8 cellular contexts compared by ENCODE assay signal in the genomic region with DNA sequence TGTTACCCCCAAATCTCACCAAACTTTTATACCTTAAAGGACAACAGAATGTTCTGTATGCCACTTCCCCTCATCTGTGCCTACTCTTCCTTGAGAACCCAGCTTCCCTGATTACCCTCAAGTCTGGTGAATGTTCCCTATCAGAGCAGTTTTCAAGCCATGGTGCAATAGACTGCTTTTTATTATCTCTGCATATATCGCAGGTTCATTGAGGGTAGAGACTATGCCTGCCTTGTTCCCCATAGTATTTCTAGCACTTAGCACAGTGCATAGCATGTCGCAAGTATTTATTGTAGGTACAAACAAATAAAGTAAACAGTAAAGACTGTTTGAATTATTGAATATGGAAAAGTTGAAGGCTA.
DNase-seq lines count a peak whose midpoint lies in the region; ATAC-seq lines count a peak whose summit lies in the region.

No MANE protein-coding gene starts in this region.

- ATAC-seq in GM19372 (IDR thresholded peaks at IDR 0.05; ENCODE audit: low read depth, unreplicated experiment) (peak; percentile 7), HG03432 (IDR thresholded peaks at IDR 0.05; ENCODE audit: unreplicated experiment) (peak; percentile 23), GM21526 (IDR thresholded peaks at IDR 0.05; ENCODE audit: low FRiP score, unreplicated experiment) (no peak)

- no peak for DNase-seq in effector memory CD4-positive, alpha-beta T cell
- DNase-seq in NCI-H446 (lab: John Stamatoyannopoulos, UW) (no peak), NCI-H69 (lab: John Stamatoyannopoulos, UW) (no peak), 8988T (no peak)

- peak overlapping the region; percentile 44 for H3K4me3 ChIP-seq in effector memory CD4-positive, alpha-beta T cell (ENCODE audit: insufficient read depth, low read depth, low read length, poor library complexity, severe bottlenecking)
- peak overlapping the region; percentile 30 for H3K4me3 ChIP-seq in skeletal muscle satellite cell (ENCODE audit: low read length)

- no peaks in the 10 kb centered on the region for H3K27me3 ChIP-seq in effector memory CD4-positive, alpha-beta T cell (replicated peaks; ENCODE audit: control insufficient read depth, insufficient read depth, low read length, poor library complexity, severe bottlenecking)
- no peaks in the 10 kb centered on the region for H3K27me3 ChIP-seq in skeletal muscle satellite cell (ENCODE audit: control insufficient read depth, insufficient read depth, low read length)

- peak overlapping the region; percentile 23 for H3K9ac ChIP-seq in skeletal muscle satellite cell (ENCODE audit: low read depth, low read length)

- H3K27ac ChIP-seq in effector memory CD4-positive, alpha-beta T cell (ENCODE audit: insufficient read depth, low read length, poor library complexity, severe bottlenecking), result peak overlapping the region; percentile 77

- no peaks in the 10 kb centered on the region for H3K9me3 ChIP-seq in effector memory CD4-positive, alpha-beta T cell (ENCODE audit: control insufficient read depth, low read length)
- H3K9me3 ChIP-seq in skeletal muscle satellite cell (replicated peaks; ENCODE audit: low read length), result no peaks in the 10 kb centered on the region

- peaks cover 11% of the 10 kb centered on the region for H3K4me1 ChIP-seq in effector memory CD4-positive, alpha-beta T cell (ENCODE audit: control insufficient read depth, insufficient read depth, low read length, poor library complexity, severe bottlenecking)
- peaks cover 31% of the 10 kb centered on the region for H3K4me1 ChIP-seq in skeletal muscle satellite cell (ENCODE audit: control insufficient read depth, insufficient read depth, low read length)

- peaks cover 10% of the 10 kb centered on the region for H3K36me3 ChIP-seq in effector memory CD4-positive, alpha-beta T cell (ENCODE audit: control insufficient read depth, insufficient read depth, low read length)
- H3K36me3 ChIP-seq in skeletal muscle satellite cell (ENCODE audit: insufficient read depth, low read length), result no peaks in the 10 kb centered on the region

- peak overlapping the region; percentile 50 for H3K4me2 ChIP-seq in skeletal muscle satellite cell (ENCODE audit: low read length)
